1 cellular context compared by ENCODE assay signal in the genomic region with DNA sequence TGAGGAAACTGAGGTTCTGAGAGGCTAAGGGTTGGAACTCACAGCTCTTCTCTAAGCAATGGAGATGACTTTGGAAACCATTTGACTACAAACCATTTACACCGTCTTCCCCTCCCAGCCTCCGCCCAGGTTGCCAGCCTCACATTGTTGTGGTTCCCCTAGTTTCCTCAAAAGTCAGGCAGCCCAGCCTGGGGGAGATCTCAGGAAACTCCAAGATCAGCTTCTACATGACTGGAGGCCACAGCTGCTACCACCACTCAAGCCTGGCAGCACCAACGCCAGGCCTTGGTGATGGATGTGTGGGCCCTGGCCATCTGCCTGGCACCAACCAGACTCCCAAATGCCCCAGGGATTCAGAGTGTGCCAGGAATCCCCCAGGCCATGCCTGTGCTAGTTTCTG.
TF ChIP-seq lines count a peak whose summit lies in the region.

No MANE protein-coding gene starts in this region.

TF ChIP-seq in IMR-90, 13 proteins besides CTCF, POLR2A, EP300 and RAD21 (continued from another document):
- TF ChIP-seq, protein P1, sequence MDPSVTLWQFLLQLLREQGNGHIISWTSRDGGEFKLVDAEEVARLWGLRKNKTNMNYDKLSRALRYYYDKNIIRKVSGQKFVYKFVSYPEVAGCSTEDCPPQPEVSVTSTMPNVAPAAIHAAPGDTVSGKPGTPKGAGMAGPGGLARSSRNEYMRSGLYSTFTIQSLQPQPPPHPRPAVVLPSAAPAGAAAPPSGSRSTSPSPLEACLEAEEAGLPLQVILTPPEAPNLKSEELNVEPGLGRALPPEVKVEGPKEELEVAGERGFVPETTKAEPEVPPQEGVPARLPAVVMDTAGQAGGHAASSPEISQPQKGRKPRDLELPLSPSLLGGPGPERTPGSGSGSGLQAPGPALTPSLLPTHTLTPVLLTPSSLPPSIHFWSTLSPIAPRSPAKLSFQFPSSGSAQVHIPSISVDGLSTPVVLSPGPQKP (IDR thresholded peaks at IDR 0.05; ENCODE audit: borderline replicate concordance, low read depth, low read length), result no peak
- TF ChIP-seq RFX5 (IDR thresholded peaks at IDR 0.05; ENCODE audit: low read depth, low read length) (no peak), BHLHE40 (IDR thresholded peaks at IDR 0.05; ENCODE audit: low read depth, low read length) (no peak), CHD1 (IDR thresholded peaks at IDR 0.05; ENCODE audit: low read depth, low read length) (no peak), RCOR1 (IDR thresholded peaks at IDR 0.05; ENCODE audit: insufficient replicate concordance, low read length) (no peak), SMC3 (IDR thresholded peaks at IDR 0.05; ENCODE audit: low read depth, low read length) (no peak), MXI1 (IDR thresholded peaks at IDR 0.05; ENCODE audit: borderline replicate concordance, low read depth, low read length) (no peak), CEBPB (IDR thresholded peaks at IDR 0.05; ENCODE audit: low read depth, low read length) (no peak), NFE2L2 (IDR thresholded peaks at IDR 0.05; ENCODE audit: low read depth, low read length) (no peak)
